26 cellular contexts compared by ENCODE assay signal in genomic region chr15:25415217-25415616, GRCh38.
"Had no signal": no experiment of that assay in that cellular context is flagged by ENCODE, and none has a peak within 500 bp of the region (broad histone marks: within the 10 kb centered on the region; RNA-seq: fewer than 3 reads in every experiment).

No MANE protein-coding gene starts in this region.

- DNase-seq: activated CD4-positive, alpha-beta memory T cell treated with anti-CD3 and anti-CD28 coated beads for 36 hours; activated CD4-positive, alpha-beta T cell treated with anti-CD3 and anti-CD28 coated beads for 48 hours; activated CD4-positive, CD25-positive, alpha-beta regulatory T cell; activated effector memory CD4-positive, alpha-beta T cell treated with Interleukin-2 at 50 U/mL for 16 hours; activated naive CD4-positive, alpha-beta T cell treated with anti-CD3 and anti-CD28 coated beads, Interleukin-2, amount 50 U/mL, for 16 hours; aorta; caudate nucleus; dermis blood vessel endothelial cell; effector CD8-positive, alpha-beta T cell; foreskin melanocyte; glutamatergic neuron; kidney glomerular epithelial cell; left lung; nephron progenitor cell; right cardiac atrium; stimulated activated CD4-positive, alpha-beta T cell treated with anti-CD3 and anti-CD28 coated beads, Interleukin-12 subunit alpha, Interleukin-12 subunit beta, amount 100 ng/mL, for 4 hours; stimulated activated CD4-positive, alpha-beta T cell treated with anti-CD3 and anti-CD28 coated beads, Interleukin-4, amount 100 ng/mL, for 4 hours; stimulated activated naive CD8-positive, alpha-beta T cell treated with anti-CD3 and anti-CD28 coated beads, Interleukin-15, Interleukin-2, amounts not matched to agents 100 U/mL and 50 U/mL, for 24 hours; upper lobe of right lung had no signal

- H3K9ac ChIP-seq: parathyroid adenoma had no signal

- H3K27me3 Mint-ChIP-seq: activated CD4-positive, alpha-beta memory T cell treated with anti-CD3 and anti-CD28 coated beads for 36 hours; brain had no signal

- H3K27ac ChIP-seq: hepatocyte, left lung, parathyroid adenoma, upper lobe of right lung had no signal

- ATAC-seq: esophagus mucosa; left lung; right cardiac atrium; stimulated activated naive CD8-positive, alpha-beta T cell treated with anti-CD3 and anti-CD28 coated beads, Interleukin-15, Interleukin-2, amounts not matched to agents 100 U/mL and 50 U/mL, for 24 hours; upper lobe of right lung had no signal

- H3K4me1 ChIP-seq: parathyroid adenoma had no signal

- H2AFZ ChIP-seq: hepatocyte, parathyroid adenoma had no signal

- FAIRE-seq: endothelial cell of umbilical vein had no signal

- H3K36me3 ChIP-seq: left lung, upper lobe of right lung had no signal

- H3K4me2 ChIP-seq: hepatocyte had no signal

- H3K27me3 ChIP-seq: hepatocyte, left lung, upper lobe of right lung had no signal

- H3K27ac Mint-ChIP-seq: activated CD4-positive, alpha-beta memory T cell treated with anti-CD3 and anti-CD28 coated beads for 36 hours; nephron progenitor cell; T-helper 1 cell treated with Interleukin-12 subunit alpha and Interleukin-12 subunit beta and Interleukin-4 antibody, amounts not matched to agents 30 μg/mL and 1 μg/mL, for 36 hours had no signal

- H3K4me3 ChIP-seq: hepatocyte, left lung, lung, upper lobe of right lung had no signal

- H3K4me3 Mint-ChIP-seq: activated CD4-positive, alpha-beta memory T cell treated with anti-CD3 and anti-CD28 coated beads for 36 hours; brain; nephron progenitor cell; T-helper 1 cell treated with Interleukin-12 subunit alpha and Interleukin-12 subunit beta and Interleukin-4 antibody, amounts not matched to agents 30 μg/mL and 1 μg/mL, for 36 hours had no signal
